ENCODE assay signal across 17 cellular contexts in genomic region chr19:38893341-38893771, GRCh38. TPM values are rescaled to one million over a fixed set of nuclear protein-coding genes. Genes with fewer than 3 reads are reported as not detected.
DNase-seq lines count a peak whose midpoint lies in the region; ATAC-seq and TF ChIP-seq lines count a peak whose summit lies in the region.
"Had no signal": no experiment of that assay in that cellular context is flagged by ENCODE, and none has a peak within 500 bp of the region (broad histone marks: within the 10 kb centered on the region; RNA-seq: fewer than 3 reads in every experiment).

No MANE protein-coding gene starts in this region.

- no peaks in the 10 kb centered on the region for H3K9me3 Mint-ChIP-seq in activated CD4-positive, alpha-beta T cell treated with anti-CD3 and anti-CD28 coated beads, Interleukin-2, amount 10 ng/mL, durations not matched to agents 7 days and 5 days
- H3K9me3 Mint-ChIP-seq: CD14-positive monocyte had no signal

- no peak for TF ChIP-seq CTCF in body of pancreas (IDR thresholded peaks at IDR 0.05)
- TF ChIP-seq CTCF in psoas muscle (IDR thresholded peaks at IDR 0.05), result no peak
- no peak for TF ChIP-seq CTCF in upper lobe of right lung (IDR thresholded peaks at IDR 0.05)

- intact Hi-C loops in body of pancreas (cut with DNase I), result no loop called here
- intact Hi-C loops in psoas muscle (cut with DNase I), result loop anchor here in 1 of 2 donors (5.0 kb wide), 1 partner anchor 41 kb away; no protein-coding TSS in a partner anchor
- intact Hi-C loops in upper lobe of right lung (cut with DNase I), result no loop called here
- intact Hi-C loops in posterior vena cava (cut with DNase I), result no loop called here

- H3K4me3 Mint-ChIP-seq in activated CD4-positive, alpha-beta T cell treated with anti-CD3 and anti-CD28 coated beads, Interleukin-2, amount 10 ng/mL, durations not matched to agents 7 days and 5 days, result no peak overlapping the region
- H3K4me3 Mint-ChIP-seq: CD14-positive monocyte had no signal

- peaks cover 9% of the 10 kb centered on the region for H3K4me1 ChIP-seq in body of pancreas
- H3K4me1 ChIP-seq in psoas muscle, result peaks cover 72% of the 10 kb centered on the region
- peaks cover 11% of the 10 kb centered on the region for H3K4me1 ChIP-seq in upper lobe of right lung

- no peak for TF ChIP-seq POLR2A in body of pancreas (IDR thresholded peaks at IDR 0.05)

- CTCF ChIA-PET in activated CD4-positive, alpha-beta T cell treated with anti-CD3 and anti-CD28 coated beads, Interleukin-2, amount 10 ng/mL, durations not matched to agents 7 days and 5 days (lab: Charles Lee), result interaction anchor here (0.8 to 1.1 kb wide), 3 partner anchors 12 to 37 kb away, joined by 3 to 5 read pairs (median 3); partner anchors contain the start of genes MRPS12 and SARS2

- H3K27ac Mint-ChIP-seq in activated CD4-positive, alpha-beta T cell treated with anti-CD3 and anti-CD28 coated beads, Interleukin-2, amount 10 ng/mL, durations not matched to agents 7 days and 5 days, result peak overlapping the region; percentile 5
- H3K27ac Mint-ChIP-seq: CD14-positive monocyte had no signal

- peaks cover 5% of the 10 kb centered on the region for H3K36me3 Mint-ChIP-seq in activated CD4-positive, alpha-beta T cell treated with anti-CD3 and anti-CD28 coated beads, Interleukin-2, amount 10 ng/mL, durations not matched to agents 7 days and 5 days (ENCODE audit: low read depth)

- 90 to 91% methylated on average over 10 to 14 of the region's 14 CpGs for WGBS in body of pancreas, 2 donors
- 17 to 38% (median 25%) methylated on average over 14 of the region's 14 CpGs for WGBS in psoas muscle, 3 donors

- H3K27me3 ChIP-seq in body of pancreas (no peaks in the 10 kb centered on the region), psoas muscle (ENCODE audit: insufficient read depth in 3 of 3, low read length in 2 of 3) (no peaks in the 10 kb centered on the region), upper lobe of right lung (no peaks in the 10 kb centered on the region)

- no peak overlapping the region for H3K4me3 ChIP-seq in body of pancreas
- no peak overlapping the region for H3K4me3 ChIP-seq in psoas muscle
- no peak overlapping the region for H3K4me3 ChIP-seq in upper lobe of right lung

- H3K36me3 ChIP-seq in body of pancreas (replicated peaks in 1 of 2; ENCODE audit: insufficient read depth in 1 of 2, low read depth in 2 of 2), result peaks cover 0 to 10% of the 10 kb centered on the region in 2 donors
- H3K36me3 ChIP-seq in psoas muscle (ENCODE audit: insufficient read depth in 1 of 2, low read depth in 1 of 2), result peaks cover 0 to 50% of the 10 kb centered on the region in 2 donors
- H3K36me3 ChIP-seq in upper lobe of right lung, result peaks cover 41% of the 10 kb centered on the region

- no peak for DNase-seq in activated CD4-positive, alpha-beta T cell treated with anti-CD3 and anti-CD28 coated beads, Interleukin-2, amount 10 ng/mL, durations not matched to agents 7 days and 5 days
- no peak for DNase-seq in activated CD4-positive, alpha-beta T cell treated with anti-CD3 and anti-CD28 coated beads, Interleukin-2, amount 50 U/mL, for 4 hours
- DNase-seq in body of pancreas, result no peak
- DNase-seq in psoas muscle, result peak in 1 of 2 donors; percentile 51
- DNase-seq in upper lobe of right lung, result no peak
- DNase-seq in NOMO-1 treated with dmso at 0.1 percent for 144 hours (lab: John Stamatoyannopoulos, UW; ENCODE audit: unreplicated experiment), result no peak
- DNase-seq in NCI-H1436 treated with DMSO at 0.1 percent for 48 hours (lab: John Stamatoyannopoulos, UW), result no peak
- DNase-seq in posterior vena cava (ENCODE audit: low spot score), result no peak
- DNase-seq: COR-L47, DMS153, Kasumi-1, NCI-H526, SK-N-SH had no signal

- H3K27ac ChIP-seq in body of pancreas (no peak overlapping the region), psoas muscle (peak overlapping the region; percentile 80), upper lobe of right lung (peak overlapping the region; percentile 6)

- POLR2A ChIA-PET in activated CD4-positive, alpha-beta T cell treated with anti-CD3 and anti-CD28 coated beads, Interleukin-2, amount 10 ng/mL, durations not matched to agents 7 days and 5 days (lab: Charles Lee), result no interaction called here

- H3K9me3 ChIP-seq in body of pancreas (no peaks in the 10 kb centered on the region), psoas muscle (no peaks in the 10 kb centered on the region), upper lobe of right lung (no peaks in the 10 kb centered on the region)
- H3K9me3 ChIP-seq: SK-N-SH had no signal

- H3K27me3 Mint-ChIP-seq in activated CD4-positive, alpha-beta T cell treated with anti-CD3 and anti-CD28 coated beads, Interleukin-2, amount 10 ng/mL, durations not matched to agents 7 days and 5 days, result no peaks in the 10 kb centered on the region

- peaks cover 10% of the 10 kb centered on the region for H3K4me1 Mint-ChIP-seq in activated CD4-positive, alpha-beta T cell treated with anti-CD3 and anti-CD28 coated beads, Interleukin-2, amount 10 ng/mL, durations not matched to agents 7 days and 5 days

- ATAC-seq in body of pancreas, result peak; percentile 10
- ATAC-seq in psoas muscle, result peak in 3 of 4 donors; percentile 24 to 40 (median 27)
- ATAC-seq in upper lobe of right lung, result peak; percentile 23
- ATAC-seq: Right ventricle myocardium inferior had no signal

RNA-seq across cellular contexts. Expression of gene SIRT2, which starts 6.1 kb away (rescaled TPM):
- 10 to 100 TPM; 45.2 to 47.1 TPM for total RNA-seq in activated CD4-positive, alpha-beta T cell treated with anti-CD3 and anti-CD28 coated beads, Interleukin-2, amount 10 ng/mL, durations not matched to agents 7 days and 5 days
- total RNA-seq in body of pancreas (10 to 100 TPM; 33.2 to 39.6 TPM), psoas muscle (100 to 1,000 TPM; 133 to 180 (median 147) TPM), upper lobe of right lung (59.2 TPM), posterior vena cava (10 to 100 TPM; 41.7 to 48.1 TPM)
- 100 to 1,000 TPM; 140 to 260 (median 204) TPM for polyA plus RNA-seq in psoas muscle

RNA-seq across cellular contexts. Expression of gene NFKBIB, which starts 6.4 kb away (rescaled TPM):
- 10 to 100 TPM; 31.6 to 32.2 TPM for total RNA-seq in activated CD4-positive, alpha-beta T cell treated with anti-CD3 and anti-CD28 coated beads, Interleukin-2, amount 10 ng/mL, durations not matched to agents 7 days and 5 days
- total RNA-seq in body of pancreas (10 to 100 TPM in 1 of 2 donors, 1 to 10 TPM in 1; 7.8 to 28.3 TPM), psoas muscle (10 to 100 TPM; 21.9 to 41.0 (median 26.6) TPM), upper lobe of right lung (25.5 TPM), posterior vena cava (10 to 100 TPM; 19.3 to 23.1 TPM)
- 100 to 1,000 TPM in 1 of 3 donors, 10 to 100 TPM in 2; 45.5 to 109 (median 50.7) TPM for polyA plus RNA-seq in psoas muscle

RNA-seq across cellular contexts. Expression of gene RINL, which starts 15.3 kb away (rescaled TPM):
- total RNA-seq in activated CD4-positive, alpha-beta T cell treated with anti-CD3 and anti-CD28 coated beads, Interleukin-2, amount 10 ng/mL, durations not matched to agents 7 days and 5 days, result 10 to 100 TPM; 65.0 to 66.9 TPM
- total RNA-seq in body of pancreas (10 to 100 TPM in 1 of 2 donors, 1 to 10 TPM in 1; 6.9 to 13.7 TPM), psoas muscle (1 to 10 TPM; 1.5 to 4.8 (median 2.2) TPM), upper lobe of right lung (12.0 TPM), posterior vena cava (1 to 10 TPM; 5.8 to 6.1 TPM)
- 1 to 10 TPM; 2.2 to 3.4 (median 2.2) TPM for polyA plus RNA-seq in psoas muscle

RNA-seq across cellular contexts. Expression of gene CCER2, which starts 18.6 kb away (rescaled TPM):
- under 1 TPM; 0.83 to 0.97 TPM for total RNA-seq in activated CD4-positive, alpha-beta T cell treated with anti-CD3 and anti-CD28 coated beads, Interleukin-2, amount 10 ng/mL, durations not matched to agents 7 days and 5 days
- total RNA-seq in body of pancreas, result not detected
- total RNA-seq in psoas muscle, result 1 to 10 TPM in 2 of 4 donors, under 1 TPM in 1, not detected in 1; 0.25 to 1.1 (median 1.0) TPM
- under 1 TPM; 0.14 to 0.77 (median 0.21) TPM for polyA plus RNA-seq in psoas muscle
- 0.67 TPM for total RNA-seq in upper lobe of right lung
- total RNA-seq in posterior vena cava, result under 1 TPM; 0.24 to 0.37 TPM
- total RNA-seq: A172, H4, Right ventricle myocardium inferior had no signal
- polyA plus RNA-seq: CD14-positive monocyte had no signal

RNA-seq across cellular contexts. Expression of gene SARS2, which starts 37.2 kb away (rescaled TPM):
- 10 to 100 TPM; 33.4 to 37.9 TPM for total RNA-seq in activated CD4-positive, alpha-beta T cell treated with anti-CD3 and anti-CD28 coated beads, Interleukin-2, amount 10 ng/mL, durations not matched to agents 7 days and 5 days
- total RNA-seq in body of pancreas, result 10 to 100 TPM; 25.2 to 34.6 TPM
- total RNA-seq in psoas muscle, result 10 to 100 TPM; 15.1 to 17.8 (median 16.8) TPM
- polyA plus RNA-seq in psoas muscle, result 10 to 100 TPM; 13.3 to 19.8 (median 17.0) TPM
- 21.6 TPM for total RNA-seq in upper lobe of right lung
- total RNA-seq in posterior vena cava, result 1 to 10 TPM; 8.2 to 9.5 TPM

Comparison
In these comparisons a context has a peak if more than half of its experiments do, and no peak if none do; other contexts are left out.
1. H3K27ac ChIP-seq: peak in psoas muscle (single experiment) and upper lobe of right lung (single experiment); none in body of pancreas (0 of 4).
2. Peak in every context shown above with its lines, with median percentiles within 50 percentile points of each other: ATAC-seq.